Comparison of ENCODE assay signal across 18 cellular contexts in genomic region chr5:132478498-132478855, GRCh38. TPM values are rescaled to one million over a fixed set of nuclear protein-coding genes. Genes with fewer than 3 reads are reported as not detected.
DNase-seq lines count a peak whose midpoint lies in the region; ATAC-seq, FAIRE-seq and TF ChIP-seq lines count a peak whose summit lies in the region.
"Had no signal": no experiment of that assay in that cellular context is flagged by ENCODE, and none has a peak within 500 bp of the region (broad histone marks: within the 10 kb centered on the region; RNA-seq: fewer than 3 reads in every experiment).

No MANE protein-coding gene starts in this region.

- peak overlapping the region; percentile 73 for H3K27ac Mint-ChIP-seq in activated CD4-positive, alpha-beta T cell treated with anti-CD3 and anti-CD28 coated beads, Interleukin-2, amount 10 ng/mL, durations not matched to agents 7 days and 5 days
- peak overlapping the region; percentile 87 for H3K27ac Mint-ChIP-seq in activated CD4-positive, alpha-beta memory T cell treated with anti-CD3 and anti-CD28 coated beads for 36 hours
- H3K27ac Mint-ChIP-seq in stimulated activated naive CD8-positive, alpha-beta T cell treated with anti-CD3 and anti-CD28 coated beads, Interleukin-15, amount 100 ng/mL, for 72 hours, result peak overlapping the region in 1 of 2 donors; percentile 96

- H3K4me3 ChIP-seq in kidney (ENCODE audit: low read length in 2 of 2), result no peak overlapping the region
- no peak overlapping the region for H3K4me3 ChIP-seq in coronary artery

- no peak for DNase-seq in activated CD4-positive, alpha-beta T cell treated with anti-CD3 and anti-CD28 coated beads, Interleukin-2, amount 10 ng/mL, durations not matched to agents 7 days and 5 days
- DNase-seq in activated CD4-positive, alpha-beta T cell treated with anti-CD3 and anti-CD28 coated beads for 4 hours, result no peak
- no peak for DNase-seq in activated CD4-positive, alpha-beta memory T cell treated with anti-CD3 and anti-CD28 coated beads for 36 hours
- DNase-seq in kidney (peak; percentile 29), frontal cortex (ENCODE audit: low spot score in 2 of 2) (no peak), coronary artery (ENCODE audit: low spot score) (no peak)
- DNase-seq in stimulated activated naive CD8-positive, alpha-beta T cell treated with anti-CD3 and anti-CD28 coated beads, Interleukin-15, amount 100 ng/mL, for 72 hours, result no peak
- DNase-seq: activated gamma-delta T cell; foreskin melanocyte; NCI-H1436; NCI-H82; posterior cingulate gyrus; SIG-M5; stimulated activated CD4-positive, alpha-beta T cell treated with anti-CD3 and anti-CD28 coated beads, Interleukin-4, amount 100 ng/mL, for 24 hours had no signal

- intact Hi-C loops in activated CD4-positive, alpha-beta memory T cell treated with anti-CD3 and anti-CD28 coated beads for 36 hours (cut with micrococcal nuclease), result no loop called here
- intact Hi-C loops in kidney (cut with DNase I), result no loop called here

- no peaks in the 10 kb centered on the region for H3K9me3 ChIP-seq in kidney (ENCODE audit: control insufficient read depth in 1 of 2, low read length in 2 of 2)

- POLR2A ChIA-PET in activated CD4-positive, alpha-beta T cell treated with anti-CD3 and anti-CD28 coated beads, Interleukin-2, amount 10 ng/mL, durations not matched to agents 7 days and 5 days (lab: Charles Lee), result interaction anchor here (0.8 to 3.9 kb wide), 7 partner anchors 10 to 67 kb away, joined by 3 to 14 read pairs (median 8); partner anchors contain the start of gene IRF1
- POLR2A ChIA-PET in activated CD4-positive, alpha-beta memory T cell treated with anti-CD3 and anti-CD28 coated beads for 36 hours (lab: Charles Lee), result interaction anchor here (0.6 to 15.2 kb wide), 17 partner anchors 9 to 90 kb away, joined by 3 to 361 read pairs (median 9); partner anchors contain the start of gene IRF1

- peaks cover 4 to 25% of the 10 kb centered on the region in 2 donors for H3K4me1 ChIP-seq in kidney (ENCODE audit: control insufficient read depth in 1 of 2, insufficient read depth in 1 of 2, low read depth in 1 of 2, low read length in 2 of 2)

- no peak overlapping the region for H3K9ac ChIP-seq in kidney (ENCODE audit: low read length in 2 of 2)

- CTCF ChIA-PET in activated CD4-positive, alpha-beta T cell treated with anti-CD3 and anti-CD28 coated beads, Interleukin-2, amount 10 ng/mL, durations not matched to agents 7 days and 5 days (lab: Charles Lee), result interaction anchor here (0.8 to 8.3 kb wide), 13 partner anchors 11 to 92 kb away, joined by 3 to 62 read pairs (median 6); partner anchors contain the start of gene IRF1
- CTCF ChIA-PET in activated CD4-positive, alpha-beta memory T cell treated with anti-CD3 and anti-CD28 coated beads for 36 hours (lab: Charles Lee), result interaction anchor here (1.0 to 5.3 kb wide), 12 partner anchors 12 to 92 kb away, joined by 3 to 36 read pairs (median 11); partner anchors contain the start of gene IRF1

- peaks cover 2 to 4% of the 10 kb centered on the region in 2 donors for H3K36me3 ChIP-seq in kidney (ENCODE audit: control insufficient read depth in 1 of 2, insufficient read depth in 2 of 2, low read length in 2 of 2)

- no peaks in the 10 kb centered on the region for H3K9me3 Mint-ChIP-seq in activated CD4-positive, alpha-beta T cell treated with anti-CD3 and anti-CD28 coated beads, Interleukin-2, amount 10 ng/mL, durations not matched to agents 7 days and 5 days
- no peaks in the 10 kb centered on the region for H3K9me3 Mint-ChIP-seq in activated CD4-positive, alpha-beta memory T cell treated with anti-CD3 and anti-CD28 coated beads for 36 hours
- no peaks in the 10 kb centered on the region for H3K9me3 Mint-ChIP-seq in stimulated activated naive CD8-positive, alpha-beta T cell treated with anti-CD3 and anti-CD28 coated beads, Interleukin-15, amount 100 ng/mL, for 72 hours

- FAIRE-seq in kidney (lab: Jason Lieb, UNC), result no peak
- FAIRE-seq in frontal cortex (lab: Jason Lieb, UNC), result no peak
- FAIRE-seq: A204.1 had no signal

- peak; percentile 1 for ATAC-seq in stimulated activated naive CD8-positive, alpha-beta T cell treated with anti-CD3 and anti-CD28 coated beads, Interleukin-15, amount 100 ng/mL, for 72 hours
- no peak for ATAC-seq in HG02870 (IDR thresholded peaks at IDR 0.05; ENCODE audit: unreplicated experiment)
- ATAC-seq: left lobe of liver had no signal

- H3K27ac ChIP-seq in kidney (ENCODE audit: low read depth in 2 of 2, low read length in 2 of 2), result no peak overlapping the region
- peak overlapping the region in 1 of 2 donors; percentile 68 for H3K27ac ChIP-seq in coronary artery
- H3K27ac ChIP-seq: VCaP had no signal

- peaks cover 28% of the 10 kb centered on the region for H3K36me3 Mint-ChIP-seq in activated CD4-positive, alpha-beta T cell treated with anti-CD3 and anti-CD28 coated beads, Interleukin-2, amount 10 ng/mL, durations not matched to agents 7 days and 5 days (ENCODE audit: low read depth)
- H3K36me3 Mint-ChIP-seq in activated CD4-positive, alpha-beta memory T cell treated with anti-CD3 and anti-CD28 coated beads for 36 hours, result peaks cover 8% of the 10 kb centered on the region

- peaks cover 74% of the 10 kb centered on the region for H3K4me1 Mint-ChIP-seq in activated CD4-positive, alpha-beta T cell treated with anti-CD3 and anti-CD28 coated beads, Interleukin-2, amount 10 ng/mL, durations not matched to agents 7 days and 5 days
- peaks cover 66% of the 10 kb centered on the region for H3K4me1 Mint-ChIP-seq in activated CD4-positive, alpha-beta memory T cell treated with anti-CD3 and anti-CD28 coated beads for 36 hours (ENCODE audit: low read depth)
- H3K4me1 Mint-ChIP-seq in stimulated activated naive CD8-positive, alpha-beta T cell treated with anti-CD3 and anti-CD28 coated beads, Interleukin-15, amount 100 ng/mL, for 72 hours, result peaks cover 93% of the 10 kb centered on the region

- no peak overlapping the region for H3K4me3 Mint-ChIP-seq in activated CD4-positive, alpha-beta T cell treated with anti-CD3 and anti-CD28 coated beads, Interleukin-2, amount 10 ng/mL, durations not matched to agents 7 days and 5 days
- H3K4me3 Mint-ChIP-seq in activated CD4-positive, alpha-beta memory T cell treated with anti-CD3 and anti-CD28 coated beads for 36 hours, result no peak overlapping the region
- H3K4me3 Mint-ChIP-seq in stimulated activated naive CD8-positive, alpha-beta T cell treated with anti-CD3 and anti-CD28 coated beads, Interleukin-15, amount 100 ng/mL, for 72 hours, result no peak overlapping the region

- no peaks in the 10 kb centered on the region for H3K27me3 Mint-ChIP-seq in activated CD4-positive, alpha-beta T cell treated with anti-CD3 and anti-CD28 coated beads, Interleukin-2, amount 10 ng/mL, durations not matched to agents 7 days and 5 days
- H3K27me3 Mint-ChIP-seq in activated CD4-positive, alpha-beta memory T cell treated with anti-CD3 and anti-CD28 coated beads for 36 hours, result no peaks in the 10 kb centered on the region
- H3K27me3 Mint-ChIP-seq in stimulated activated naive CD8-positive, alpha-beta T cell treated with anti-CD3 and anti-CD28 coated beads, Interleukin-15, amount 100 ng/mL, for 72 hours, result no peaks in the 10 kb centered on the region

- no peak for TF ChIP-seq CTCF in kidney (IDR thresholded peaks at IDR 0.05; ENCODE audit: borderline replicate concordance, extremely low read depth, insufficient read depth)
- no peak for TF ChIP-seq CTCF in coronary artery (IDR thresholded peaks at IDR 0.05)

RNA-seq across cellular contexts. Expression of gene IRF1, which starts 12.1 kb away (rescaled TPM):
- total RNA-seq in activated CD4-positive, alpha-beta T cell treated with anti-CD3 and anti-CD28 coated beads, Interleukin-2, amount 10 ng/mL, durations not matched to agents 7 days and 5 days, result 100 to 1,000 TPM; 289 to 302 TPM
- total RNA-seq in activated CD4-positive, alpha-beta memory T cell treated with anti-CD3 and anti-CD28 coated beads for 36 hours, result 100 to 1,000 TPM; 104 to 106 TPM
- total RNA-seq in kidney, result 55.6 TPM
- polyA plus RNA-seq in kidney (ENCODE audit: insufficient read depth, low read depth, low replicate concordance), result 20.5 TPM
- total RNA-seq in frontal cortex, result 1.2 TPM

Comparison
In these comparisons a context has a peak if more than half of its experiments do, and no peak if none do; other contexts are left out.
1. RNA of gene IRF1, which starts 12.1 kb away (total RNA-seq): 289 to 302 TPM in activated CD4-positive, alpha-beta T cell treated with anti-CD3 and anti-CD28 coated beads, Interleukin-2, amount 10 ng/mL, durations not matched to agents 7 days and 5 days, 104 to 106 TPM in activated CD4-positive, alpha-beta memory T cell treated with anti-CD3 and anti-CD28 coated beads for 36 hours and 55.6 TPM in kidney (single experiment); 1.2 TPM in frontal cortex (single experiment); every median in the first group is over 10 times any median in the second.